In genomic region chr19:4673216-4673615, GRCh38 we compare ENCODE assay signal across 19 cellular contexts.
"Had no signal": no experiment of that assay in that cellular context is flagged by ENCODE, and none has a peak within 500 bp of the region (broad histone marks: within the 10 kb centered on the region; RNA-seq: fewer than 3 reads in every experiment).

No MANE protein-coding gene starts in this region.

- H3K4me3 Mint-ChIP-seq: dendritic cell treated with granulocyte-macrophage colony-stimulating factor and Interleukin-4, amounts not matched to agents 40 ng/mL and 50 ng/mL, for 4 days; memory B cell; natural killer cell; stimulated activated memory B cell treated with anti-CD40 and anti-IgM and Interleukin-4, amounts not matched to agents 10 μg/mL and 1 μg/mL and 100 μg/mL, for 72 hours; stimulated activated naive CD8-positive, alpha-beta T cell treated with anti-CD3 and anti-CD28 coated beads, Interleukin-15, Interleukin-2, amounts not matched to agents 100 ng/mL and 50 ng/mL, for 24 hours had no signal

- H3K27me3 Mint-ChIP-seq: dendritic cell treated with granulocyte-macrophage colony-stimulating factor and Interleukin-4, amounts not matched to agents 40 ng/mL and 50 ng/mL, for 4 days; memory B cell; stimulated activated memory B cell treated with anti-CD40 and anti-IgM and Interleukin-4, amounts not matched to agents 10 μg/mL and 1 μg/mL and 100 μg/mL, for 72 hours; stimulated activated naive CD8-positive, alpha-beta T cell treated with anti-CD3 and anti-CD28 coated beads, Interleukin-15, Interleukin-2, amounts not matched to agents 100 ng/mL and 50 ng/mL, for 24 hours had no signal

- H3K27me3 ChIP-seq: colonic mucosa, spleen, tibial nerve, upper lobe of left lung had no signal

- ATAC-seq: left ventricle myocardium superior; natural killer cell; right cardiac atrium; stimulated activated memory B cell treated with anti-CD40 and anti-IgM and Interleukin-4, amounts not matched to agents 10 μg/mL and 1 μg/mL and 100 μg/mL, for 72 hours had no signal

- H3K4me3 ChIP-seq: colonic mucosa, lung, prostate gland, skin epidermis, spleen, thoracic aorta, tibial nerve, upper lobe of left lung had no signal

- DNase-seq: colonic mucosa; effector memory CD4-positive, alpha-beta T cell; head of caudate nucleus; left ventricle myocardium superior; natural killer cell; right cardiac atrium; spleen; stimulated activated CD4-positive, alpha-beta T cell treated with anti-CD3 and anti-CD28 coated beads, Interleukin-4, amount 100 ng/mL, for 4 hours; upper lobe of left lung had no signal

- H3K27ac Mint-ChIP-seq: dendritic cell treated with granulocyte-macrophage colony-stimulating factor and Interleukin-4, amounts not matched to agents 40 ng/mL and 50 ng/mL, for 4 days; natural killer cell; stimulated activated memory B cell treated with anti-CD40 and anti-IgM and Interleukin-4, amounts not matched to agents 10 μg/mL and 1 μg/mL and 100 μg/mL, for 72 hours; stimulated activated naive CD8-positive, alpha-beta T cell treated with anti-CD3 and anti-CD28 coated beads, Interleukin-15, Interleukin-2, amounts not matched to agents 100 ng/mL and 50 ng/mL, for 24 hours had no signal

- H3K27ac ChIP-seq: colonic mucosa, prostate gland, skin epidermis, spleen, thoracic aorta, tibial nerve, upper lobe of left lung had no signal

- H3K36me3 Mint-ChIP-seq: natural killer cell had no signal

- H3K9me3 ChIP-seq: colonic mucosa, prostate gland, spleen, thoracic aorta, tibial nerve, upper lobe of left lung had no signal

- H3K9me3 Mint-ChIP-seq: dendritic cell treated with granulocyte-macrophage colony-stimulating factor and Interleukin-4, amounts not matched to agents 40 ng/mL and 50 ng/mL, for 4 days; memory B cell; natural killer cell; neural crest cell; stimulated activated memory B cell treated with anti-CD40 and anti-IgM and Interleukin-4, amounts not matched to agents 10 μg/mL and 1 μg/mL and 100 μg/mL, for 72 hours; stimulated activated naive CD8-positive, alpha-beta T cell treated with anti-CD3 and anti-CD28 coated beads, Interleukin-15, Interleukin-2, amounts not matched to agents 100 ng/mL and 50 ng/mL, for 24 hours had no signal
